11 cellular contexts compared by ENCODE assay signal in genomic region chr6:53615633-53616449, GRCh38. TPM values are rescaled to one million over a fixed set of nuclear protein-coding genes. Genes with fewer than 3 reads are reported as not detected.
DNase-seq lines count a peak whose midpoint lies in the region; ATAC-seq and TF ChIP-seq lines count a peak whose summit lies in the region.
"Had no signal": no experiment of that assay in that cellular context is flagged by ENCODE, and none has a peak within 500 bp of the region (broad histone marks: within the 10 kb centered on the region; RNA-seq: fewer than 3 reads in every experiment).

No MANE protein-coding gene starts in this region.

- H3K36me3 ChIP-seq in HUES48 (ENCODE audit: control insufficient read depth, insufficient read depth, low read length) (no peaks in the 10 kb centered on the region), left ventricle myocardium inferior (no peaks in the 10 kb centered on the region)
- H3K36me3 ChIP-seq: SJCRH30, spleen had no signal

- ATAC-seq in left lobe of liver, result peak; percentile 69
- no peak for ATAC-seq in T-helper 17 cell
- ATAC-seq in HG03442 (IDR thresholded peaks at IDR 0.05; ENCODE audit: unreplicated experiment), result no peak

- peaks cover 2% of the 10 kb centered on the region for H3K36me3 Mint-ChIP-seq in T-helper 17 cell (ENCODE audit: low read depth)

- in situ Hi-C loops in astrocyte of the cerebellum (cut with HindIII; ENCODE audit: low sequenced_read_pairs), result no loop called here

- H3K9me3 ChIP-seq in AG04450 (ENCODE audit: control insufficient read depth, insufficient read depth, low read length) (no peaks in the 10 kb centered on the region), HUES48 (ENCODE audit: control insufficient read depth, insufficient read depth, low read length) (no peaks in the 10 kb centered on the region), T-helper 17 cell (ENCODE audit: control insufficient read depth, low read length, poor library complexity, severe bottlenecking) (no peaks in the 10 kb centered on the region), left ventricle myocardium inferior (replicated peaks) (no peaks in the 10 kb centered on the region)
- H3K9me3 ChIP-seq: SJCRH30, spleen had no signal

- DNase-seq in AG04450 (ENCODE audit: low read depth, low spot score) (peak; percentile 61), astrocyte of the cerebellum (ENCODE audit: low read depth) (peak; percentile 22), left lobe of liver (ENCODE audit: low spot score) (peak; percentile 59), NCI-H2029 (lab: John Stamatoyannopoulos, UW) (no peak), T-helper 17 cell (no peak), left ventricle myocardium inferior (no peak)
- DNase-seq: SJCRH30, spleen had no signal

- no peak overlapping the region for H3K9ac ChIP-seq in HUES48 (ENCODE audit: low read depth, low read length)

- H3K27ac Mint-ChIP-seq in T-helper 17 cell, result no peak overlapping the region
- H3K27ac Mint-ChIP-seq: activated T-helper 1 cell treated with anti-CD3 and anti-CD28 coated beads, Interleukin-12 subunit alpha, Interleukin-12 subunit beta, Interleukin-2, Interleukin-4 antibody, amounts not matched to agents 30 ng/mL and 10 ng/mL and 1 ng/mL, durations not matched to agents 14 hours and 24 hours and 36 hours had no signal

- TF ChIP-seq CTCF in AG04450 (IDR thresholded peaks at IDR 0.05; ENCODE audit: low read depth, low read length) (no peak), astrocyte of the cerebellum (IDR thresholded peaks at IDR 0.05; ENCODE audit: low read depth, low read length, missing control alignments) (no peak), left ventricle myocardium inferior (IDR thresholded peaks at IDR 0.05; ENCODE audit: borderline replicate concordance) (no peak)

- H3K4me1 Mint-ChIP-seq in T-helper 17 cell, result peaks cover 8% of the 10 kb centered on the region

- H3K4me3 ChIP-seq in AG04450 (ENCODE audit: low read depth, low read length) (no peak overlapping the region), HUES48 (ENCODE audit: low read depth, low read length) (no peak overlapping the region), astrocyte of the cerebellum (ENCODE audit: low read depth, low read length) (no peak overlapping the region), left ventricle myocardium inferior (no peak overlapping the region)
- H3K4me3 ChIP-seq: SJCRH30, spleen had no signal

- H3K27me3 ChIP-seq in AG04450 (ENCODE audit: control insufficient read depth, insufficient read depth, low read length) (no peaks in the 10 kb centered on the region), HUES48 (ENCODE audit: control insufficient read depth, insufficient read depth, low read length) (no peaks in the 10 kb centered on the region), left ventricle myocardium inferior (ENCODE audit: low read depth) (no peaks in the 10 kb centered on the region)
- H3K27me3 ChIP-seq: SJCRH30, spleen had no signal

- H3K4me3 Mint-ChIP-seq in T-helper 17 cell, result no peak overlapping the region
- H3K4me3 Mint-ChIP-seq: activated T-helper 1 cell treated with anti-CD3 and anti-CD28 coated beads, Interleukin-12 subunit alpha, Interleukin-12 subunit beta, Interleukin-2, Interleukin-4 antibody, amounts not matched to agents 30 ng/mL and 10 ng/mL and 1 ng/mL, durations not matched to agents 14 hours and 24 hours and 36 hours had no signal

- POLR2A ChIA-PET in AG04450 (lab: Yijun Ruan, JAX), result interaction anchor here (1.5 kb wide), 1 partner anchor 120 kb away, joined by 4 read pairs; no protein-coding TSS in a partner anchor

- intact Hi-C loops in left ventricle myocardium inferior (cut with micrococcal nuclease), result no loop called here

- peaks cover 51% of the 10 kb centered on the region for H3K27me3 Mint-ChIP-seq in T-helper 17 cell

- peaks cover 26% of the 10 kb centered on the region for H3K4me1 ChIP-seq in HUES48 (ENCODE audit: control insufficient read depth, insufficient read depth, low read length)
- no peaks in the 10 kb centered on the region for H3K4me1 ChIP-seq in left ventricle myocardium inferior
- H3K4me1 ChIP-seq: SJCRH30, spleen had no signal

- H3K27ac ChIP-seq in AG04450 (ENCODE audit: low read depth, low read length) (peak overlapping the region; percentile 33), HUES48 (ENCODE audit: low read depth, low read length) (peak overlapping the region; percentile 79), left ventricle myocardium inferior (replicated peaks) (no peak overlapping the region)
- H3K27ac ChIP-seq: SJCRH30, spleen had no signal

- CTCF ChIA-PET in AG04450 (lab: Charles Lee), result no interaction called here

RNA-seq across cellular contexts. Expression of gene KLHL31, which starts 49.7 kb away (rescaled TPM):
- 0.05 and 0.14 TPM in 2 replicates for polyA plus RNA-seq in AG04450 (2011; rRNA removed)
- 0.09 and 0.17 TPM in 2 replicates for polyA minus RNA-seq in AG04450 (2011; rRNA and poly(A)+ RNA removed)
- total RNA-seq in left lobe of liver, result 0.25 TPM
- under 1 TPM in 1 of 2 donors, not detected in 1; 0.08 TPM for total RNA-seq in T-helper 17 cell
- 299 TPM for total RNA-seq in left ventricle myocardium inferior

Comparison
In these comparisons a context has a peak if more than half of its experiments do, and no peak if none do; other contexts are left out.
1. DNase-seq: peak in AG04450 (single experiment), astrocyte of the cerebellum (single experiment) and left lobe of liver (single experiment); none in NCI-H2029 (single experiment), T-helper 17 cell (0 of 3) and left ventricle myocardium inferior (single experiment).
2. RNA of gene KLHL31, which starts 49.7 kb away (total RNA-seq): 299 TPM in left ventricle myocardium inferior (single experiment); 0.25 TPM in left lobe of liver (single experiment) and 0.08 TPM in T-helper 17 cell; every median in the first group is over 100 times any median in the second.